Comparison of ENCODE assay signal across 8 cellular contexts in genomic region chr12:57771873-57772428, GRCh38. TPM values are rescaled to one million over a fixed set of nuclear protein-coding genes. Genes with fewer than 3 reads are reported as not detected.
DNase-seq lines count a peak whose midpoint lies in the region; TF ChIP-seq lines count a peak whose summit lies in the region.

Gene METTL1, minus strand, starts transcription at chr12:57772105. Its CDS starts 22 bp downstream, at chr12:57772083.

- H3K4me1 ChIP-seq in mesodermal cell (ENCODE audit: control insufficient read depth, insufficient read depth, low read length, poor library complexity, severe bottlenecking), result peaks cover 3% of the 10 kb centered on the region

- 1% methylated on average over 23 of the region's 28 CpGs for WGBS in mesodermal cell (ENCODE audit: insufficient coverage in 2 of 2), 2 experiments

- peak within 1 kb of the TSS; percentile 74 for H3K4me3 ChIP-seq in mesodermal cell (ENCODE audit: extremely low read depth, insufficient read depth, low read length, poor library complexity, severe bottlenecking)

- H3K9me3 ChIP-seq in mesodermal cell (ENCODE audit: control insufficient read depth, low read length), result no peaks in the 10 kb centered on the region

- peak; percentile 89 for DNase-seq in COLO668 (lab: John Stamatoyannopoulos, UW; ENCODE audit: unreplicated experiment)
- DNase-seq in GM20000 (ENCODE audit: low spot score), result peak; percentile 94
- peak; percentile 98 for DNase-seq in HT-29 (ENCODE audit: low spot score)
- DNase-seq in NOMO-1 treated with dmso at 0.1 percent for 144 hours (lab: John Stamatoyannopoulos, UW; ENCODE audit: unreplicated experiment), result peak; percentile 97
- peak; percentile 67 for DNase-seq in activated CD8-positive, alpha-beta memory T cell treated with anti-CD3 and anti-CD28 coated beads, Interleukin-2, amount 50 U/mL, for 1 hour (ENCODE audit: extremely low read depth)
- peak; percentile 85 to 93 for DNase-seq in stimulated activated CD8-positive, alpha-beta memory T cell treated with anti-CD3 and anti-CD28 coated beads, Interleukin-15, amount 100 ng/mL, for 4 hours (ENCODE audit: low read depth in 2 of 2)

- peaks cover 25% of the 10 kb centered on the region for H3K36me3 ChIP-seq in mesodermal cell (ENCODE audit: control insufficient read depth, insufficient read depth, low read length)

- in situ Hi-C loops in endometrial microvascular endothelial cells (cut with HindIII; ENCODE audit: inconsistent ontology term, low pct_unique_long_range_greater_than_20kb, low sequenced_read_pairs), result no loop called here

- peak within 1 kb of the TSS; percentile 96 for H3K27ac ChIP-seq in mesodermal cell (ENCODE audit: low read depth, low read length, severe bottlenecking)

- TF ChIP-seq CTCF in GM20000 (IDR thresholded peaks at IDR 0.05; ENCODE audit: extremely low read depth, missing control alignments), result no peak

RNA-seq across cellular contexts. Expression of gene METTL1, which starts in this region (rescaled TPM):
- total RNA-seq in HT-29 (2014; rRNA removed; shearing (Covaris generic)), result 25.7 and 34.0 TPM in 2 replicates
- 15.3 TPM for total RNA-seq in endometrial microvascular endothelial cells (ENCODE audit: inconsistent ontology term)
- polyA plus RNA-seq in mesodermal cell (2013, experiment 1 of 2), result 13.9 TPM
- polyA plus RNA-seq in mesodermal cell (2013, experiment 2 of 2), result 14.4 TPM

Comparison
In these comparisons a context has a peak if more than half of its experiments do, and no peak if none do; other contexts are left out.
1. Peak in every context shown above with its lines: DNase-seq, H3K4me3 ChIP-seq and H3K27ac ChIP-seq.